21 cellular contexts compared by ENCODE assay signal in the genomic region with DNA sequence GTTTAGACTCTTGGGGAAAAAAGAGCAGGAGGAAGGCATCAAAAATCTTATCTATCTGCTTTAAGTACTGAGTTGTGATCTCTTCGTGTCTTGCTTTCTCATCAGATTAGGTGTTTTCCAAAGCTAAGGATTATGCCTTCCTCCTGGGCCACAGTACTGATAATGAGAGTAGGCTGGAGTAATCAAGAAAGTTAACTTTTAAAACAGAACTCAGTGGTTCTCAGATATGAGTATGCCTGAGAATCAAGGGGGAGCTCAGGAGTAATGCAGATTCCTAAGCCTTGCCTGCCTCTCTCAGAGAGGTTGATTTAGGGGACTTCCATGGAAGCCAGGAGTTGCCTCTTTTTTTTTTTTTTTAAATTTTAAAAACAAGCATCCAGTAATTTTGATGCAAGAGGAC. TPM values are rescaled to one million over a fixed set of nuclear protein-coding genes. Genes with fewer than 3 reads are reported as not detected.
DNase-seq lines count a peak whose midpoint lies in the region; ATAC-seq and TF ChIP-seq lines count a peak whose summit lies in the region.
"Had no signal": no experiment of that assay in that cellular context is flagged by ENCODE, and none has a peak within 500 bp of the region (broad histone marks: within the 10 kb centered on the region; RNA-seq: fewer than 3 reads in every experiment).

No MANE protein-coding gene starts in this region.

- DNase-seq in GM10266 (ENCODE audit: extremely low spot score) (peak; percentile 7), GM12865 (ENCODE audit: low read depth) (peak; percentile 15), HT-29 (ENCODE audit: low spot score) (no peak), HFFc6 (no peak)
- DNase-seq: CD4-positive, CD25-positive, alpha-beta regulatory T cell; DMS79; HCEC 1CT; MV-4-11; NCI-H1105 treated with DMSO at 0.1 percent for 48 hours; NCI-H2081; NCI-H2171; NCI-H345; NCI-H524; NCI-H774; SIG-M5 had no signal

- no peaks in the 10 kb centered on the region for H3K9me3 Mint-ChIP-seq in stimulated activated memory B cell treated with anti-CD40 and anti-IgM and Interleukin-4, amounts not matched to agents 10 μg/mL and 1 μg/mL and 100 μg/mL, for 72 hours
- H3K9me3 Mint-ChIP-seq in HFFc6 = no peaks in the 10 kb centered on the region
- H3K9me3 Mint-ChIP-seq: CD4-positive, CD25-positive, alpha-beta regulatory T cell; IgD-negative memory B cell had no signal

- H3K36me3 Mint-ChIP-seq in stimulated activated memory B cell treated with anti-CD40 and anti-IgM and Interleukin-4, amounts not matched to agents 10 μg/mL and 1 μg/mL and 100 μg/mL, for 72 hours = peaks cover 11% of the 10 kb centered on the region
- H3K36me3 Mint-ChIP-seq in HFFc6 (ENCODE audit: low read depth) = 0 out of 2 replicates have a peak, but pooled peaks cover 6% of the 10 kb centered on the region

- ATAC-seq in HG02884 (IDR thresholded peaks at IDR 0.05; ENCODE audit: unreplicated experiment) = peak; percentile 48
- ATAC-seq in stimulated activated memory B cell treated with anti-CD40 and anti-IgM and Interleukin-4, amounts not matched to agents 10 μg/mL and 1 μg/mL and 100 μg/mL, for 72 hours = peak; percentile 45
- ATAC-seq in GM19397 (IDR thresholded peaks at IDR 0.05; ENCODE audit: unreplicated experiment) = no peak
- ATAC-seq: Panc1, SK-N-SH treated with all-trans-retinoic acid at 6 μM for 48 hours had no signal

- TF ChIP-seq CTCF in GM10266 (IDR thresholded peaks at IDR 0.05; ENCODE audit: control insufficient read depth, insufficient read depth, low read depth, missing control alignments) (no peak), GM12865 (IDR thresholded peaks at IDR 0.05; ENCODE audit: insufficient read depth, low read depth, low read length, missing control alignments) (no peak), HFFc6 (IDR thresholded peaks at IDR 0.05) (no peak)

- peaks cover 5% of the 10 kb centered on the region for H3K4me1 Mint-ChIP-seq in stimulated activated memory B cell treated with anti-CD40 and anti-IgM and Interleukin-4, amounts not matched to agents 10 μg/mL and 1 μg/mL and 100 μg/mL, for 72 hours
- peaks cover 4% of the 10 kb centered on the region for H3K4me1 Mint-ChIP-seq in HFFc6 (ENCODE audit: low read depth)

- no peaks in the 10 kb centered on the region for H3K27me3 Mint-ChIP-seq in stimulated activated memory B cell treated with anti-CD40 and anti-IgM and Interleukin-4, amounts not matched to agents 10 μg/mL and 1 μg/mL and 100 μg/mL, for 72 hours
- no peaks in the 10 kb centered on the region; the same call in 1 of the 2 replicates for H3K27me3 Mint-ChIP-seq in HFFc6 (ENCODE audit: insufficient read depth)
- H3K27me3 Mint-ChIP-seq: CD4-positive, CD25-positive, alpha-beta regulatory T cell; IgD-negative memory B cell had no signal

- H3K4me3 ChIP-seq in GM12865 (ENCODE audit: low read depth, low read length) = no peak overlapping the region

- H3K27ac Mint-ChIP-seq in stimulated activated memory B cell treated with anti-CD40 and anti-IgM and Interleukin-4, amounts not matched to agents 10 μg/mL and 1 μg/mL and 100 μg/mL, for 72 hours = no peak overlapping the region
- H3K27ac Mint-ChIP-seq in HFFc6 = no peak overlapping the region
- H3K27ac Mint-ChIP-seq: CD4-positive, CD25-positive, alpha-beta regulatory T cell; IgD-negative memory B cell had no signal

- no peak overlapping the region for H3K4me3 Mint-ChIP-seq in stimulated activated memory B cell treated with anti-CD40 and anti-IgM and Interleukin-4, amounts not matched to agents 10 μg/mL and 1 μg/mL and 100 μg/mL, for 72 hours
- H3K4me3 Mint-ChIP-seq in HFFc6 = no peak overlapping the region
- H3K4me3 Mint-ChIP-seq: CD4-positive, CD25-positive, alpha-beta regulatory T cell; IgD-negative memory B cell had no signal

RNA-seq across cellular contexts. Expression of a gene that starts 23.5 kb away (rescaled TPM):
- total RNA-seq in HT-29 (2014; rRNA removed; shearing (Covaris generic)) = 6.4 and 6.5 TPM in 2 replicates
- 1 to 10 TPM; 5.3 to 8.7 (median 6.8) TPM for total RNA-seq in HFFc6 (2021; fragmentation: NEBNext Ultra II Directional; extraction: Animal tissue kit (Norgen Biotek cat#: 25700))

RNA-seq across cellular contexts. Expression of a gene that starts 51.1 kb away (rescaled TPM):
- not detected in 2 replicates for total RNA-seq in HT-29 (2014; rRNA removed; shearing (Covaris generic))
- not detected for total RNA-seq in HFFc6 (2021; fragmentation: NEBNext Ultra II Directional; extraction: Animal tissue kit (Norgen Biotek cat#: 25700))
- total RNA-seq: CD4-positive, CD25-positive, alpha-beta regulatory T cell had no signal

Comparison
In these comparisons a context has a peak if more than half of its experiments do, and no peak if none do; other contexts are left out.
1. DNase-seq: peak in GM10266 (single experiment) and GM12865 (single experiment); none in HT-29 (single experiment) and HFFc6 (single experiment).